32 cellular contexts compared by ENCODE assay signal in genomic region chr16:89006036-89006752, GRCh38. TPM values are rescaled to one million over a fixed set of nuclear protein-coding genes. Genes with fewer than 3 reads are reported as not detected.
DNase-seq lines count a peak whose midpoint lies in the region; ATAC-seq, FAIRE-seq and TF ChIP-seq lines count a peak whose summit lies in the region.
"Had no signal": no experiment of that assay in that cellular context is flagged by ENCODE, and none has a peak within 500 bp of the region (broad histone marks: within the 10 kb centered on the region; RNA-seq: fewer than 3 reads in every experiment).

No MANE protein-coding gene starts in this region.

- TF ChIP-seq POLR2A in HepG2 (IDR thresholded peaks at IDR 0.05; ENCODE audit: insufficient read depth in 1 of 2, low read depth in 2 of 2, low read length in 2 of 2) (no peak), spleen (IDR thresholded peaks at IDR 0.05) (no peak)

- H3K23ac ChIP-seq in H9 (ENCODE audit: insufficient read length, low read depth, low read length), result no peak overlapping the region

- in situ Hi-C loops in HepG2 (cut with HindIII; ENCODE audit: extremely low pct_ligation_motif_present, low pct_unique_long_range_greater_than_20kb), result no loop called here

- TF ChIP-seq RAD21 in HepG2 (CRISPR knock-in tag; IDR thresholded peaks at IDR 0.05), result no peak

- no peak overlapping the region for H3K4me3 Mint-ChIP-seq in H9
- H3K4me3 Mint-ChIP-seq: activated B cell treated with CpG ODN at 0.5 μM for 24 hours; activated naive CD8-positive, alpha-beta T cell treated with anti-CD3 and anti-CD28 coated beads, Interleukin-2, amount 10 ng/mL, durations not matched to agents 7 days and 5 days; activated T-cell treated with anti-CD3 and anti-CD28 coated beads, Interleukin-2, amount 50 U/mL, for 4 hours; CD4-positive, alpha-beta memory T cell; T-cell had no signal

- H3K27ac ChIP-seq in H9 (ENCODE audit: insufficient read length, low read depth, low read length), result no peak overlapping the region
- no peak overlapping the region for H3K27ac ChIP-seq in HepG2 (ENCODE audit: extremely low read length, insufficient read depth, low read length)
- H3K27ac ChIP-seq in spleen, result no peak overlapping the region
- H3K27ac ChIP-seq: ascending aorta, colonic mucosa, prostate gland, SJSA1, uterus had no signal

- no peak overlapping the region for H2BK120ac ChIP-seq in H9 (ENCODE audit: low read depth, low read length, poor library complexity, severe bottlenecking)

- H3K9me3 Mint-ChIP-seq in H9, result peaks cover 9 to 11% of the 10 kb centered on the region in 2 experiments
- H3K9me3 Mint-ChIP-seq: activated B cell treated with CpG ODN at 0.5 μM for 24 hours; activated T-cell treated with anti-CD3 and anti-CD28 coated beads, Interleukin-2, amount 50 U/mL, for 4 hours had no signal

- no peak overlapping the region for H4K8ac ChIP-seq in H9 (replicated peaks; ENCODE audit: insufficient read length, low read depth, low read length)

- H2AFZ ChIP-seq in H9 (ENCODE audit: low read length), result no peak overlapping the region
- H2AFZ ChIP-seq in HepG2 (ENCODE audit: low read length), result no peak overlapping the region

- H2BK12ac ChIP-seq in H9 (ENCODE audit: insufficient read length, low read depth, low read length), result no peak overlapping the region

- H3K4me1 ChIP-seq in H9 (ENCODE audit: insufficient read depth, low read length) (no peaks in the 10 kb centered on the region), HepG2 (ENCODE audit: insufficient read depth, low read length) (no peaks in the 10 kb centered on the region), spleen (peaks cover 5 to 21% (median 14%) of the 10 kb centered on the region in 6 donors)
- H3K4me1 ChIP-seq: ascending aorta, colonic mucosa, prostate gland, SJSA1, uterus had no signal

- no peak for FAIRE-seq in HepG2 (lab: Jason Lieb, UNC)
- FAIRE-seq: RCC 7860 had no signal

- POLR2A ChIA-PET in HepG2 (lab: Yijun Ruan, JAX), result no interaction called here

- H4K5ac ChIP-seq in H9 (ENCODE audit: insufficient read length, low read depth, low read length), result no peak overlapping the region

- H3K4me2 ChIP-seq in H9 (ENCODE audit: insufficient read depth, insufficient read length, low read length) (no peak overlapping the region), HepG2 (ENCODE audit: low read depth, low read length) (no peak overlapping the region)

- H2AK5ac ChIP-seq in H9 (ENCODE audit: insufficient read length, low read length), result no peak overlapping the region

- CTCF ChIA-PET in HepG2 (lab: Yijun Ruan, JAX; ENCODE audit: low intra/inter-chr PET ratio, low total read pairs), result no interaction called here

- peaks cover 51% of the 10 kb centered on the region for H3K27me3 Mint-ChIP-seq in H9 (ENCODE audit: low read depth)

- no peak overlapping the region for H3T11ph ChIP-seq in H9 (ENCODE audit: low read length)

- no peaks in the 10 kb centered on the region for H3K79me1 ChIP-seq in H9 (ENCODE audit: insufficient read depth, low read depth, low read length, poor library complexity, severe bottlenecking)

- no peaks in the 10 kb centered on the region for H3K36me3 ChIP-seq in HepG2 (replicated peaks in 1 of 2; ENCODE audit: control insufficient read depth in 1 of 2, insufficient read depth in 2 of 2, low read length in 2 of 2)
- H3K36me3 ChIP-seq in spleen, result no peaks in the 10 kb centered on the region
- H3K36me3 ChIP-seq: ascending aorta, colonic mucosa, prostate gland, SJSA1, uterus had no signal

- no peak overlapping the region for H3K56ac ChIP-seq in H9 (ENCODE audit: insufficient read length, low read depth, low read length)

- no peak for TF ChIP-seq EP300 in HepG2 (IDR thresholded peaks at IDR 0.05; ENCODE audit: low read depth in 2 of 2, low read length in 2 of 2)
- no peak for TF ChIP-seq EP300 in HepG2 (CRISPR knock-in tag; IDR thresholded peaks at IDR 0.05; ENCODE audit: borderline replicate concordance)

- no peaks in the 10 kb centered on the region for H4K20me1 ChIP-seq in H9 (ENCODE audit: control insufficient read depth, insufficient read depth, insufficient read length)
- H4K20me1 ChIP-seq in HepG2 (ENCODE audit: insufficient read depth, low read length), result peaks cover 3% of the 10 kb centered on the region; the same call in 1 of the 2 replicates

- H3K79me2 ChIP-seq in H9 (ENCODE audit: insufficient read depth, low read length) (no peaks in the 10 kb centered on the region), HepG2 (ENCODE audit: insufficient read depth, low read length) (no peaks in the 10 kb centered on the region)

- H3K4me3 ChIP-seq in HepG2 (replicated peaks in 1 of 3; ENCODE audit: insufficient read depth in 1 of 3, low read depth in 2 of 3, low read length in 3 of 3), result no peak overlapping the region
- no peak overlapping the region for H3K4me3 ChIP-seq in spleen
- H3K4me3 ChIP-seq: ascending aorta, colonic mucosa, prostate gland, SJSA1, uterus had no signal

- no CpG with 5 or more reads among the region's 24 CpGs for WGBS in H9 (ENCODE audit: extremely low coverage, insufficient read length, low lambda C conversion rate)
- 4% methylated on average over 12 of the region's 24 CpGs for WGBS in HepG2 (ENCODE audit: low lambda C conversion rate)
- 84 to 92% (median 90%) methylated on average over 20 to 24 of the region's 24 CpGs for WGBS in spleen, 5 donors

- H2BK15ac ChIP-seq in H9 (ENCODE audit: low read depth, low read length), result no peak overlapping the region

- H3K14ac ChIP-seq in H9 (ENCODE audit: insufficient read depth, low read length), result peak overlapping the region; percentile 21; the same call in 1 of the 2 replicates

- no peak overlapping the region for H4K91ac ChIP-seq in H9 (ENCODE audit: insufficient read length, low read depth, low read length)

- no peak overlapping the region for H2BK20ac ChIP-seq in H9 (ENCODE audit: low read depth, low read length, poor library complexity, severe bottlenecking)

- H3K18ac ChIP-seq in H9 (ENCODE audit: insufficient read length, low read depth, low read length), result no peak overlapping the region

- no peaks in the 10 kb centered on the region for H3K9me3 ChIP-seq in H9 (ENCODE audit: control insufficient read depth, low read depth, low read length)
- H3K9me3 ChIP-seq in HepG2 (ENCODE audit: low read length), result no peaks in the 10 kb centered on the region
- peaks cover 0 to 5% (median 3%) of the 10 kb centered on the region in 8 donors for H3K9me3 ChIP-seq in spleen
- H3K9me3 ChIP-seq: colonic mucosa, prostate gland, uterus had no signal

- peaks cover 6 to 11% of the 10 kb centered on the region in 2 experiments for H3K4me1 Mint-ChIP-seq in H9
- H3K4me1 Mint-ChIP-seq: activated naive CD8-positive, alpha-beta T cell treated with anti-CD3 and anti-CD28 coated beads, Interleukin-2, amount 10 ng/mL, durations not matched to agents 7 days and 5 days had no signal

- H2BK5ac ChIP-seq in H9 (ENCODE audit: insufficient read length, low read length), result no peak overlapping the region

- peaks cover 0 to under 1% (median 0%) of the 10 kb centered on the region in 3 experiments; a peak in 3 of 7 replicates for H3K36me3 Mint-ChIP-seq in H9 (ENCODE audit: insufficient read depth in 1 of 3, low read depth in 3 of 3)
- H3K36me3 Mint-ChIP-seq: activated naive CD8-positive, alpha-beta T cell treated with anti-CD3 and anti-CD28 coated beads, Interleukin-2, amount 10 ng/mL, durations not matched to agents 7 days and 5 days; CD4-positive, alpha-beta memory T cell; T-cell had no signal

- H3K23me2 ChIP-seq in H9 (ENCODE audit: insufficient read length, low read depth, low read length, poor library complexity, severe bottlenecking), result no peaks in the 10 kb centered on the region

- ATAC-seq in HepG2, result peak; percentile 48
- ATAC-seq: HCT116, left colon, T-cell had no signal

- H3K4ac ChIP-seq in H9 (ENCODE audit: low read depth, low read length), result no peak overlapping the region

- no peak overlapping the region; a peak in 1 of 7 replicates for H3K27ac Mint-ChIP-seq in H9
- H3K27ac Mint-ChIP-seq: activated B cell treated with CpG ODN at 0.5 μM for 24 hours; activated naive CD8-positive, alpha-beta T cell treated with anti-CD3 and anti-CD28 coated beads, Interleukin-2, amount 10 ng/mL, durations not matched to agents 7 days and 5 days; CD4-positive, alpha-beta memory T cell; T-cell had no signal

- intact Hi-C loops in HepG2 (cut with micrococcal nuclease; ENCODE audit: unreplicated experiment) (no loop called here), spleen (cut with DNase I; ENCODE audit: low total_unique reads) (no loop called here)

- H3K27me3 ChIP-seq in H9 (ENCODE audit: insufficient read depth, low read length), result peaks cover under 1% of the 10 kb centered on the region; the same call in 1 of the 2 replicates
- peaks cover 15 to 41% of the 10 kb centered on the region in 2 experiments; a peak in 4 of 5 replicates for H3K27me3 ChIP-seq in HepG2 (ENCODE audit: control insufficient read depth in 1 of 2, insufficient read depth in 2 of 2, low read length in 2 of 2)
- peaks cover 0 to 70% (median 20%) of the 10 kb centered on the region in 7 donors for H3K27me3 ChIP-seq in spleen (replicated peaks in 1 of 7)
- H3K27me3 ChIP-seq: ascending aorta had no signal

- DNase-seq in DMS53 (lab: John Stamatoyannopoulos, UW) (peak; percentile 17), DMS53 treated with DMSO at 0.1 percent for 48 hours (lab: John Stamatoyannopoulos, UW; ENCODE audit: unreplicated experiment) (no peak), H9 (no peak), HepG2 (ENCODE audit: low spot score) (no peak), spleen (peak; percentile 55), T-helper 9 cell (no peak)
- DNase-seq in activated T-cell treated with anti-CD3 and anti-CD28 coated beads, Interleukin-2, amount 50 U/mL, for 1 hour, result no peak
- DNase-seq in stimulated activated CD4-positive, alpha-beta T cell treated with anti-CD3 and anti-CD28 coated beads, Interleukin-4, amount 100 ng/mL, for 1 hour, result no peak
- DNase-seq: 8988T; activated B cell treated with CpG ODN at 0.5 μM for 24 hours; activated gamma-delta T cell treated with Interleukin-2 at 50 U/mL for 16 hours; activated naive CD8-positive, alpha-beta T cell treated with anti-CD3 and anti-CD28 coated beads, Interleukin-2, amount 10 ng/mL, durations not matched to agents 7 days and 5 days; activated T-cell treated with anti-CD3 and anti-CD28 coated beads, Interleukin-2, amount 50 U/mL, for 4 hours; CD4-positive, alpha-beta memory T cell; colonic mucosa; effector CD4-positive, alpha-beta T cell; hypothalamus; Kasumi-1; left colon; mesendoderm; NCI-H146; NCI-H446; NCI-H82; stimulated activated CD4-positive, alpha-beta T cell treated with anti-CD3 and anti-CD28 coated beads, Interleukin-15, amount 100 ng/mL, for 24 hours; stimulated activated naive CD4-positive, alpha-beta T cell; T-cell; uterus had no signal

- no TSS peak for BruUV-seq in HepG2 (replicated peaks; lab: Mats Ljungman, UMichigan)

- TF ChIP-seq CTCF in H9 (conservative IDR thresholded peaks at IDR 0.05), result no peak
- no peak for TF ChIP-seq CTCF in HepG2 (CRISPR knock-in tag; IDR thresholded peaks at IDR 0.05)
- TF ChIP-seq CTCF in spleen (IDR thresholded peaks at IDR 0.05 in 8 of 11, conservative IDR thresholded peaks at IDR 0.05 in 3 of 11), result no peak

- H3K9ac ChIP-seq in H9 (ENCODE audit: extremely low read depth, insufficient read length, low read length), result no peak overlapping the region
- no peak overlapping the region for H3K9ac ChIP-seq in HepG2 (ENCODE audit: insufficient read depth, low read depth, low read length)

RNA-seq across cellular contexts. Expression of gene CBFA2T3, which starts 29.2 kb away (rescaled TPM):
- total RNA-seq in H9 (2021), result 2.8 and 2.9 TPM in 2 replicates
- total RNA-seq in HepG2 (2016; rRNA removed; fragmentation: Illumina TruSeq; extraction: Trizol), result not detected in 2 replicates
- not detected in 2 replicates for total RNA-seq in HepG2 (2016; cell fraction: cytosol; rRNA removed; fragmentation: Illumina TruSeq; extraction: Trizol; ENCODE audit: low read depth)
- not detected in 2 replicates for total RNA-seq in HepG2 (2016; cell fraction: insoluble cytoplasmic fraction; rRNA removed; fragmentation: Illumina TruSeq; extraction: Trizol)
- total RNA-seq in HepG2 (2016; cell fraction: membrane; rRNA removed; fragmentation: Illumina TruSeq; extraction: Trizol), result not detected in 2 replicates
- not detected in 2 replicates for total RNA-seq in HepG2 (2016; cell fraction: nucleus; rRNA removed; fragmentation: Illumina TruSeq; extraction: Trizol)
- 0.05 and 0.09 TPM in 2 replicates for polyA plus RNA-seq in HepG2 (2011; rRNA removed)
- 0.04 TPM in 1 of 2 replicates, not detected in the other for polyA plus RNA-seq in HepG2 (2011; cell fraction: cytosol; rRNA removed)
- not detected in 2 replicates for polyA plus RNA-seq in HepG2 (2011; cell fraction: nucleus; rRNA removed)
- 0.07 TPM in 1 of 2 replicates, not detected in the other for polyA plus RNA-seq in HepG2 (2012)
- not detected in 2 replicates for polyA plus RNA-seq in HepG2 (2016; cell fraction: cytosol; fragmentation: Illumina TruSeq; extraction: Trizol; ENCODE audit: low read depth)
- polyA plus RNA-seq in HepG2 (2016; cell fraction: insoluble cytoplasmic fraction; fragmentation: Illumina TruSeq; extraction: Trizol; ENCODE audit: low read depth), result not detected in 2 replicates
- not detected in 2 replicates for polyA plus RNA-seq in HepG2 (2016; cell fraction: membrane; fragmentation: Illumina TruSeq; extraction: Trizol; ENCODE audit: low read depth)
- polyA plus RNA-seq in HepG2 (2016; cell fraction: nucleus; fragmentation: Illumina TruSeq; extraction: Trizol; ENCODE audit: insufficient read depth, low read depth), result 0.11 TPM in 1 of 2 replicates, not detected in the other
- 0.19 and 0.60 TPM in 2 replicates for polyA minus RNA-seq in HepG2 (2011; rRNA and poly(A)+ RNA removed; ENCODE audit: low replicate concordance)
- polyA minus RNA-seq in HepG2 (2011; cell fraction: cytosol; rRNA and poly(A)+ RNA removed), result not detected in 2 replicates
- polyA minus RNA-seq in HepG2 (2011; cell fraction: nucleus; rRNA and poly(A)+ RNA removed), result not detected in 2 replicates
- 10 to 100 TPM; 10.5 to 59.8 (median 56.3) TPM for total RNA-seq in spleen
- polyA plus RNA-seq in spleen, result 10 to 100 TPM in 2 of 3 donors, 1 to 10 TPM in 1; 8.4 to 25.1 (median 14.3) TPM
- total RNA-seq: SJSA1 had no signal

Comparison
In these comparisons a context has a peak if more than half of its experiments do, and no peak if none do; other contexts are left out.
1. DNase-seq: peak in DMS53 (single experiment) and spleen (single experiment); none in DMS53 treated with DMSO at 0.1 percent for 48 hours (single experiment), H9 (single experiment), HepG2 (single experiment), T-helper 9 cell (single experiment), activated T-cell treated with anti-CD3 and anti-CD28 coated beads, Interleukin-2, amount 50 U/mL, for 1 hour (single experiment) and stimulated activated CD4-positive, alpha-beta T cell treated with anti-CD3 and anti-CD28 coated beads, Interleukin-4, amount 100 ng/mL, for 1 hour (single experiment).